Comparison of ENCODE assay signal across 27 cellular contexts in genomic region chr5:57402761-57403160, GRCh38.
"Had no signal": no experiment of that assay in that cellular context is flagged by ENCODE, and none has a peak within 500 bp of the region (broad histone marks: within the 10 kb centered on the region; RNA-seq: fewer than 3 reads in every experiment).

No MANE protein-coding gene starts in this region.

- H3K4me3 ChIP-seq: coronary artery, gastroesophageal sphincter, heart left ventricle, hepatocyte, left ventricle myocardium inferior, lower lobe of right lung had no signal

- H3K27me3 ChIP-seq: foreskin keratinocyte, gastroesophageal sphincter, heart left ventricle, hepatocyte had no signal

- H3K4me3 Mint-ChIP-seq: effector memory CD8-positive, alpha-beta T cell; endodermal cell; immature natural killer cell had no signal

- FAIRE-seq: endometrium, frontal cortex, kidney had no signal

- H3K36me3 ChIP-seq: gastroesophageal sphincter, heart left ventricle, left ventricle myocardium inferior, lower lobe of right lung had no signal

- H3K9me3 ChIP-seq: gastroesophageal sphincter, heart left ventricle, left ventricle myocardium inferior, lower lobe of right lung had no signal

- DNase-seq: cerebellar nuclear complex; dermis blood vessel endothelial cell; effector CD8-positive, alpha-beta T cell; effector memory CD8-positive, alpha-beta T cell; endodermal cell; erythroblast; foreskin keratinocyte; heart left ventricle; hypothalamus; immature natural killer cell; islet precursor cell; kidney; kidney glomerular epithelial cell; left colon; left ventricle myocardium inferior; lower lobe of right lung; mesenchymal stem cell; midbrain; naive B cell had no signal

- H3K9me3 Mint-ChIP-seq: effector memory CD8-positive, alpha-beta T cell; endodermal cell had no signal

- H3K4me1 Mint-ChIP-seq: endodermal cell, immature natural killer cell, naive B cell had no signal

- H3K27me3 Mint-ChIP-seq: naive B cell had no signal

- H3K36me3 Mint-ChIP-seq: immature natural killer cell, naive B cell had no signal

- H3K4me1 ChIP-seq: foreskin keratinocyte had no signal

- H3K27ac Mint-ChIP-seq: effector memory CD8-positive, alpha-beta T cell; endodermal cell; immature natural killer cell had no signal

- ATAC-seq: effector memory CD8-positive, alpha-beta T cell; esophagus mucosa; foreskin keratinocyte; gastroesophageal sphincter; heart left ventricle; left colon; left lobe of liver; lower lobe of right lung had no signal

- H3K27ac ChIP-seq: coronary artery, epithelial cell of prostate, foreskin keratinocyte, gastroesophageal sphincter, heart left ventricle, hepatocyte, left ventricle myocardium inferior, lower lobe of right lung had no signal
